Comparison of ENCODE assay signal across 17 cellular contexts in the genomic region with DNA sequence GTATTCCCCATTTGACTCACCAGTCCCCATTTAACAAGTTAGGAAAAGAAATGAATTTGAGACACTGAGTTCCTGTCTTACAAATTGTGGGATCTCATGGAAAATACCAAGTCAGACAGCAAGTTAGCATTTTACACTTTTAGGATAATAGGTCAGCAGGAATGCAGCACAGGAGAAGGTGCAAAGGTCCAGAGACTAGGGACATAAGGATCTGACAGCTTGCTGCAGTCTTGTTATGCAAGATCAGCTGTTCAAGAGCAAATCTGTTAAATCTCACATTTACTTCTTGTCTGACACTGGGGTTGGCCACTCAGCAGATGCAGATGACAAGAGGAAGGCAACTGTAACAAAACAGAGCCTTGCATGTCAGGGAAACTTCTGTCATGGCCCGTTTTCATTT.
DNase-seq lines count a peak whose midpoint lies in the region; ATAC-seq, FAIRE-seq and TF ChIP-seq lines count a peak whose summit lies in the region.
"Had no signal": no experiment of that assay in that cellular context is flagged by ENCODE, and none has a peak within 500 bp of the region (broad histone marks: within the 10 kb centered on the region; RNA-seq: fewer than 3 reads in every experiment).

No MANE protein-coding gene starts in this region.

- no peak overlapping the region for H3K9ac ChIP-seq in HepG2 (ENCODE audit: insufficient read depth, low read depth, low read length)
- H3K9ac ChIP-seq in neural progenitor cell = no peak overlapping the region
- H3K9ac ChIP-seq: SK-N-SH had no signal

- ATAC-seq in HepG2 (peak; percentile 35; the same call in 2 of the 3 replicates), HG02973 (IDR thresholded peaks at IDR 0.05; ENCODE audit: unreplicated experiment) (no peak)
- ATAC-seq: HCT116, K562 had no signal

- H3K4me1 ChIP-seq in SJCRH30 (peaks cover 26% of the 10 kb centered on the region), HepG2 (ENCODE audit: insufficient read depth, low read length) (peaks cover 14% of the 10 kb centered on the region), neural progenitor cell (no peaks in the 10 kb centered on the region)

- no TSS peak for BruUV-seq in HepG2 (replicated peaks; lab: Mats Ljungman, UMichigan)

- in situ Hi-C loops in HepG2 (cut with HindIII; ENCODE audit: extremely low pct_ligation_motif_present, low pct_unique_long_range_greater_than_20kb) = no loop called here

- TF ChIP-seq RAD21 in HepG2 (CRISPR knock-in tag; IDR thresholded peaks at IDR 0.05) = no peak

- FAIRE-seq in HepG2 (lab: Jason Lieb, UNC) = peak; percentile 15
- FAIRE-seq: K562, RCC 7860 had no signal

- H3K9me3 Mint-ChIP-seq in osteocyte (ENCODE audit: unreplicated experiment) = peaks cover 5% of the 10 kb centered on the region
- no peaks in the 10 kb centered on the region for H3K9me3 Mint-ChIP-seq in neural progenitor cell
- H3K9me3 Mint-ChIP-seq in activated CD4-positive, alpha-beta memory T cell treated with anti-CD3 and anti-CD28 coated beads for 36 hours = no peaks in the 10 kb centered on the region

- CTCF ChIA-PET in HepG2 (lab: Yijun Ruan, JAX; ENCODE audit: low intra/inter-chr PET ratio, low total read pairs) = no interaction called here
- CTCF ChIA-PET in activated CD4-positive, alpha-beta memory T cell treated with anti-CD3 and anti-CD28 coated beads for 36 hours (lab: Charles Lee) = interaction anchor here (0.7 to 2.0 kb wide), 4 partner anchors 10 to 801 kb away, joined by 3 to 5 read pairs (median 3); no protein-coding TSS in a partner anchor

- no peaks in the 10 kb centered on the region for H3K27me3 Mint-ChIP-seq in osteocyte (ENCODE audit: unreplicated experiment)
- H3K27me3 Mint-ChIP-seq in neural progenitor cell (ENCODE audit: insufficient read depth, low read depth) = no peaks in the 10 kb centered on the region
- H3K27me3 Mint-ChIP-seq in activated CD4-positive, alpha-beta memory T cell treated with anti-CD3 and anti-CD28 coated beads for 36 hours = peaks cover 6% of the 10 kb centered on the region

- H4K20me1 ChIP-seq in HepG2 (ENCODE audit: insufficient read depth, low read length) (no peaks in the 10 kb centered on the region), neural progenitor cell (ENCODE audit: low read depth) (no peaks in the 10 kb centered on the region)

- WGBS in HepG2 (ENCODE audit: low lambda C conversion rate) = 0% methylated on average over 1 of the region's 1 CpG

- H3K4me3 ChIP-seq in SJCRH30 = no peak overlapping the region
- no peak overlapping the region for H3K4me3 ChIP-seq in HepG2 (replicated peaks in 1 of 3; ENCODE audit: insufficient read depth in 1 of 3, low read depth in 2 of 3, low read length in 3 of 3)
- H3K4me3 ChIP-seq in neural progenitor cell = no peak overlapping the region
- H3K4me3 ChIP-seq: K562 had no signal

- H3K79me2 ChIP-seq in HepG2 (ENCODE audit: insufficient read depth, low read length) (no peaks in the 10 kb centered on the region), neural progenitor cell (ENCODE audit: low read depth) (no peaks in the 10 kb centered on the region)

- TF ChIP-seq POLR2A in HepG2 (IDR thresholded peaks at IDR 0.05; ENCODE audit: insufficient read depth in 1 of 2, low read depth in 2 of 2, low read length in 2 of 2) = no peak

- H3K27ac Mint-ChIP-seq in osteocyte (ENCODE audit: unreplicated experiment) (peak overlapping the region; percentile 54), neural progenitor cell (no peak overlapping the region)
- H3K27ac Mint-ChIP-seq in activated CD4-positive, alpha-beta memory T cell treated with anti-CD3 and anti-CD28 coated beads for 36 hours = no peak overlapping the region
- H3K27ac Mint-ChIP-seq: CD14-positive monocyte had no signal

- H3K36me3 Mint-ChIP-seq in osteocyte (ENCODE audit: unreplicated experiment) (no peaks in the 10 kb centered on the region), neural progenitor cell (no peaks in the 10 kb centered on the region)
- no peaks in the 10 kb centered on the region for H3K36me3 Mint-ChIP-seq in activated CD4-positive, alpha-beta memory T cell treated with anti-CD3 and anti-CD28 coated beads for 36 hours
- H3K36me3 Mint-ChIP-seq: CD14-positive monocyte had no signal

- no peak overlapping the region for H2AFZ ChIP-seq in HepG2 (ENCODE audit: low read length)
- no peak overlapping the region for H2AFZ ChIP-seq in neural progenitor cell (replicated peaks)

- H3K4me2 ChIP-seq in HepG2 (ENCODE audit: low read depth, low read length) (no peak overlapping the region), neural progenitor cell (no peak overlapping the region)
- H3K4me2 ChIP-seq: SK-N-SH had no signal

- DNase-seq in H4 (ENCODE audit: low spot score) = peak; percentile 34
- DNase-seq in SJCRH30 = peak; percentile 19 to 55
- no peak for DNase-seq in HepG2 (ENCODE audit: low spot score)
- no peak for DNase-seq in osteocyte (ENCODE audit: extremely low spot score, unreplicated experiment)
- no peak for DNase-seq in neural progenitor cell (ENCODE audit: low spot score)
- no peak for DNase-seq in activated CD4-positive, alpha-beta memory T cell treated with anti-CD3 and anti-CD28 coated beads for 36 hours
- DNase-seq: DMS153, NCI-H1436 treated with DMSO at 0.1 percent for 48 hours, NCI-H2029 treated with DMSO at 0.1 percent for 48 hours, NCI-H2171 treated with DMSO at 0.1 percent for 48 hours, Right ventricle myocardium superior, SK-N-SH had no signal

- H3K27ac ChIP-seq in SJCRH30 = peak overlapping the region; percentile 53; the same call in 1 of the 2 replicates
- H3K27ac ChIP-seq in HepG2 (ENCODE audit: extremely low read length, insufficient read depth, low read length) = no peak overlapping the region
- no peak overlapping the region for H3K27ac ChIP-seq in neural progenitor cell

- H3K36me3 ChIP-seq in SJCRH30 (no peaks in the 10 kb centered on the region), HepG2 (replicated peaks in 1 of 2; ENCODE audit: control insufficient read depth in 1 of 2, insufficient read depth in 2 of 2, low read length in 2 of 2) (no peaks in the 10 kb centered on the region), neural progenitor cell (no peaks in the 10 kb centered on the region)

- intact Hi-C loops in HepG2 (cut with micrococcal nuclease; ENCODE audit: unreplicated experiment) = loop anchor here (5.0 kb wide), 2 partner anchors 276 to 326 kb away; no protein-coding TSS in a partner anchor
- intact Hi-C loops in activated CD4-positive, alpha-beta memory T cell treated with anti-CD3 and anti-CD28 coated beads for 36 hours (cut with micrococcal nuclease) = loop anchor here (5.0 kb wide), 2 partner anchors 129 to 326 kb away; no protein-coding TSS in a partner anchor

- H3K9me3 ChIP-seq in SJCRH30 (replicated peaks) (no peaks in the 10 kb centered on the region), HepG2 (ENCODE audit: low read length) (no peaks in the 10 kb centered on the region), neural progenitor cell (ENCODE audit: low read depth) (no peaks in the 10 kb centered on the region)
- H3K9me3 ChIP-seq: SK-N-SH had no signal

- H3K4me1 Mint-ChIP-seq in osteocyte (ENCODE audit: unreplicated experiment) = peaks cover 30% of the 10 kb centered on the region
- H3K4me1 Mint-ChIP-seq in neural progenitor cell = no peaks in the 10 kb centered on the region
- H3K4me1 Mint-ChIP-seq in activated CD4-positive, alpha-beta memory T cell treated with anti-CD3 and anti-CD28 coated beads for 36 hours (ENCODE audit: low read depth) = peaks cover 2% of the 10 kb centered on the region

- H3F3A ChIP-seq in neural progenitor cell (ENCODE audit: low read depth) = no peaks in the 10 kb centered on the region

- TF ChIP-seq CTCF in HepG2 (CRISPR knock-in tag; IDR thresholded peaks at IDR 0.05) (no peak), osteocyte (IDR thresholded peaks at IDR 0.05) (no peak), neural progenitor cell (IDR thresholded peaks at IDR 0.05) (no peak)

- H3K27me3 ChIP-seq in SJCRH30 (no peaks in the 10 kb centered on the region), HepG2 (ENCODE audit: control insufficient read depth in 1 of 2, insufficient read depth in 2 of 2, low read length in 2 of 2) (no peaks in the 10 kb centered on the region), neural progenitor cell (no peaks in the 10 kb centered on the region)

- H3K4me3 Mint-ChIP-seq in osteocyte (ENCODE audit: unreplicated experiment) = no peak overlapping the region
- no peak overlapping the region for H3K4me3 Mint-ChIP-seq in neural progenitor cell
- no peak overlapping the region for H3K4me3 Mint-ChIP-seq in activated CD4-positive, alpha-beta memory T cell treated with anti-CD3 and anti-CD28 coated beads for 36 hours
- H3K4me3 Mint-ChIP-seq: CD14-positive monocyte had no signal

- TF ChIP-seq EP300 in HepG2 (IDR thresholded peaks at IDR 0.05; ENCODE audit: low read depth in 2 of 2, low read length in 2 of 2) = no peak
- no peak for TF ChIP-seq EP300 in HepG2 (CRISPR knock-in tag; IDR thresholded peaks at IDR 0.05; ENCODE audit: borderline replicate concordance)

- POLR2A ChIA-PET in HepG2 (lab: Yijun Ruan, JAX) = no interaction called here
- POLR2A ChIA-PET in activated CD4-positive, alpha-beta memory T cell treated with anti-CD3 and anti-CD28 coated beads for 36 hours (lab: Charles Lee) = no interaction called here

TF ChIP-seq in HepG2, 621 proteins besides CTCF, POLR2A, EP300 and RAD21:
- TF ChIP-seq, protein P1, sequence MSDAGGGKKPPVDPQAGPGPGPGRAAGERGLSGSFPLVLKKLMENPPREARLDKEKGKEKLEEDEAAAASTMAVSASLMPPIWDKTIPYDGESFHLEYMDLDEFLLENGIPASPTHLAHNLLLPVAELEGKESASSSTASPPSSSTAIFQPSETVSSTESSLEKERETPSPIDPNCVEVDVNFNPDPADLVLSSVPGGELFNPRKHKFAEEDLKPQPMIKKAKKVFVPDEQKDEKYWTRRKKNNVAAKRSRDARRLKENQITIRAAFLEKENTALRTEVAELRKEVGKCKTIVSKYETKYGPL (CRISPR knock-in tag; IDR thresholded peaks at IDR 0.05) = peak; percentile 34; the same call in 1 of the 2 replicates
- no peak for TF ChIP-seq ZNF772 (CRISPR knock-in tag; IDR thresholded peaks at IDR 0.05)
- TF ChIP-seq, protein P2, sequence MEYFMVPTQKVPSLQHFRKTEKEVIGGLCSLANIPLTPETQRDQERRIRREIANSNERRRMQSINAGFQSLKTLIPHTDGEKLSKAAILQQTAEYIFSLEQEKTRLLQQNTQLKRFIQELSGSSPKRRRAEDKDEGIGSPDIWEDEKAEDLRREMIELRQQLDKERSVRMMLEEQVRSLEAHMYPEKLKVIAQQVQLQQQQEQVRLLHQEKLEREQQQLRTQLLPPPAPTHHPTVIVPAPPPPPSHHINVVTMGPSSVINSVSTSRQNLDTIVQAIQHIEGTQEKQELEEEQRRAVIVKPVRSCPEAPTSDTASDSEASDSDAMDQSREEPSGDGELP (IDR thresholded peaks at IDR 0.05; ENCODE audit: borderline replicate concordance, low read depth) = peak; percentile 61; the same call in 1 of the 2 replicates

Comparison
In these comparisons a context has a peak if more than half of its experiments do, and no peak if none do; other contexts are left out.
1. DNase-seq: peak in H4 (single experiment) and SJCRH30 (2 of 2); none in HepG2 (single experiment), osteocyte (single experiment), neural progenitor cell (single experiment) and activated CD4-positive, alpha-beta memory T cell treated with anti-CD3 and anti-CD28 coated beads for 36 hours (single experiment).